ENCODE assay signal across 17 cellular contexts in genomic region chr10:45443101-45444009, GRCh38.
"Had no signal": no experiment of that assay in that cellular context is flagged by ENCODE, and none has a peak within 500 bp of the region (broad histone marks: within the 10 kb centered on the region; RNA-seq: fewer than 3 reads in every experiment).

No MANE protein-coding gene starts in this region.

- ATAC-seq: activated CD4-positive, CD25-positive, alpha-beta regulatory T cell treated with anti-CD3 and anti-CD28 coated beads, Interleukin-2, amount 50 U/mL, for 24 hours; gastroesophageal sphincter; left cardiac atrium had no signal

- H3K9me3 ChIP-seq: gastroesophageal sphincter, lower lobe of right lung, testis, vagina had no signal

- H3K27ac ChIP-seq: coronary artery, gastroesophageal sphincter, lower lobe of right lung, testis, vagina, VCaP had no signal

- H3K36me3 ChIP-seq: gastroesophageal sphincter, lower lobe of right lung, vagina had no signal

- H3K4me3 ChIP-seq: coronary artery, gastroesophageal sphincter, lower lobe of right lung, testis, vagina had no signal

- DNase-seq: activated CD4-positive, alpha-beta T cell treated with anti-CD3 and anti-CD28 coated beads, Interleukin-2, amount 10 ng/mL, durations not matched to agents 24 days and 14 days; activated naive CD4-positive, alpha-beta T cell; activated T-cell treated with anti-CD3 and anti-CD28 coated beads, Interleukin-2, amount 50 U/mL, for 1 hour; islet precursor cell; left cardiac atrium; lower lobe of right lung; naive B cell; occipital lobe; stimulated activated CD4-positive, alpha-beta T cell treated with anti-CD3 and anti-CD28 coated beads, Interleukin-1b, Interleukin-23, amount 100 ng/mL, for 48 hours; T-cell; testis; trophoblast cell had no signal

- H3K27me3 ChIP-seq: testis, vagina had no signal

- H3K4me1 ChIP-seq: gastroesophageal sphincter, lower lobe of right lung, testis, vagina had no signal
